8 cellular contexts compared by ENCODE assay signal in the genomic region with DNA sequence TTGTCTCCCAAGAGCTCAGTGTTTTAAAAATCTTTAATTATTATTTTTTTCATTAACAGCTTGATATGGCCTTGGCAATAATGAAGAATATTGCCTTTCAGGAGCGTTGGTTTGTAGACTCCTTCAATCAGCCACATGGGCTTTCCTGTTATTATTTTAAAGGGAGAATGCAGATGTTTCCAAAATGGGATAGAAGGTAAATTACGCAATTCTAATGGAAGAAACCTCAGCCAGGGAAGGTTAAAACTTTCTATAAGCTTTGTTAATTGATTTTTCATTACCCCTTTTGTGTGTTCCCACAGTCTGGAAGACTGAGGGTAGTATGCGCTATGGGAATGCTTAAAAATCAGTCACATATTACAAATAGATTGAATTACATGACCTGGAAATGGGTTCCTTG.
"Had no signal": no experiment of that assay in that cellular context is flagged by ENCODE, and none has a peak within 500 bp of the region (broad histone marks: within the 10 kb centered on the region; RNA-seq: fewer than 3 reads in every experiment).

No MANE protein-coding gene starts in this region.

- H3K4me3 ChIP-seq: GM12878 had no signal

- FAIRE-seq: G401.6, GM12878, GM12891, GM12892, GM18507, GM19239 had no signal

- DNase-seq: GDM1, GF-D8 had no signal

- ATAC-seq: GM12878 had no signal
